2 cellular contexts compared by ENCODE assay signal in the genomic region with DNA sequence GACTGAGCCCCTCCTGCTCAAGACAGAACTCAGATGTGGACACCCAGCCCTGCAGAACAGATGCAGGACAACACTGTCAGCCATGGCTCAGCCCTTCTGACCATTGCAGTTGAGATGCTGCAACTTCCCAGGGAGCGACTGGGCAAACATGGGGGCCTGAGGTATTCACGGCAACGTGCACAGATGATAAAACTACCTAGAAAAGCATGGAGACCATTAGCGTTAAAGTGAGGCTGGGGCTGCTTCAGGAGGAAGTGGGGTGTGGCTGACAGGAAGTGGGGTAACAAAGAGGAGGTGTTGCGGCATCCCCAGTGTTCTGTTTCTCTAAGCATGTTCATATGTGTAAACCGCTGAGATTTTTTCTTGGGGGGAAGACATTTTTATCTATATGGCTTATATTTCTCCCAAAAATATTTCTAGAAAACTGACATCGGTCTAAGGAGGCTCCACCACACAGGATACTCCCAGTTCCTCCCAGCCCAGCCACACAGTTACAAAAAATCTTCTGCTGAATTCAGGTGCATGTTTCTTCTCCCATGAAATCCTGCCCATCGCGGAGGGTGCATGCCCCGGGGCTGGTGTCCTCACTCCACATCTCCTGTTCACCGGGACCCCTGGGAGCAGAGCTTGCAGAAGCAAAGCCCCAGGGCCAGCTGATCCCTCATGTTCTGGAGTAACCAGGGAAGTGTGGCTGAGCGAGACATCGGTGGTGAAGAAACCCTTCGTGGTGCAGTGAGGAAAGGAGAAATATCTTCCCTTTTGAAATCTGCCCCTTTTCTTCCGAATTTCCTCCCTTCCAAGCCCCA.
TF ChIP-seq lines count a peak whose summit lies in the region.

No MANE protein-coding gene starts in this region.

TF ChIP-seq in GM23338, 12 proteins besides CTCF, POLR2A, EP300 and RAD21 (continues in another document):
- no peak for TF ChIP-seq ZNF331 (CRISPR knock-in tag; IDR thresholded peaks at IDR 0.05; ENCODE audit: low read depth)
- no peak for TF ChIP-seq CREB1 (CRISPR knock-in tag; IDR thresholded peaks at IDR 0.05; ENCODE audit: low read depth)
- TF ChIP-seq JUNB (IDR thresholded peaks at IDR 0.05; ENCODE audit: unreplicated experiment): no peak
- no peak for TF ChIP-seq STAT1 (IDR thresholded peaks at IDR 0.05; ENCODE audit: unreplicated experiment)
- TF ChIP-seq, protein P1, sequence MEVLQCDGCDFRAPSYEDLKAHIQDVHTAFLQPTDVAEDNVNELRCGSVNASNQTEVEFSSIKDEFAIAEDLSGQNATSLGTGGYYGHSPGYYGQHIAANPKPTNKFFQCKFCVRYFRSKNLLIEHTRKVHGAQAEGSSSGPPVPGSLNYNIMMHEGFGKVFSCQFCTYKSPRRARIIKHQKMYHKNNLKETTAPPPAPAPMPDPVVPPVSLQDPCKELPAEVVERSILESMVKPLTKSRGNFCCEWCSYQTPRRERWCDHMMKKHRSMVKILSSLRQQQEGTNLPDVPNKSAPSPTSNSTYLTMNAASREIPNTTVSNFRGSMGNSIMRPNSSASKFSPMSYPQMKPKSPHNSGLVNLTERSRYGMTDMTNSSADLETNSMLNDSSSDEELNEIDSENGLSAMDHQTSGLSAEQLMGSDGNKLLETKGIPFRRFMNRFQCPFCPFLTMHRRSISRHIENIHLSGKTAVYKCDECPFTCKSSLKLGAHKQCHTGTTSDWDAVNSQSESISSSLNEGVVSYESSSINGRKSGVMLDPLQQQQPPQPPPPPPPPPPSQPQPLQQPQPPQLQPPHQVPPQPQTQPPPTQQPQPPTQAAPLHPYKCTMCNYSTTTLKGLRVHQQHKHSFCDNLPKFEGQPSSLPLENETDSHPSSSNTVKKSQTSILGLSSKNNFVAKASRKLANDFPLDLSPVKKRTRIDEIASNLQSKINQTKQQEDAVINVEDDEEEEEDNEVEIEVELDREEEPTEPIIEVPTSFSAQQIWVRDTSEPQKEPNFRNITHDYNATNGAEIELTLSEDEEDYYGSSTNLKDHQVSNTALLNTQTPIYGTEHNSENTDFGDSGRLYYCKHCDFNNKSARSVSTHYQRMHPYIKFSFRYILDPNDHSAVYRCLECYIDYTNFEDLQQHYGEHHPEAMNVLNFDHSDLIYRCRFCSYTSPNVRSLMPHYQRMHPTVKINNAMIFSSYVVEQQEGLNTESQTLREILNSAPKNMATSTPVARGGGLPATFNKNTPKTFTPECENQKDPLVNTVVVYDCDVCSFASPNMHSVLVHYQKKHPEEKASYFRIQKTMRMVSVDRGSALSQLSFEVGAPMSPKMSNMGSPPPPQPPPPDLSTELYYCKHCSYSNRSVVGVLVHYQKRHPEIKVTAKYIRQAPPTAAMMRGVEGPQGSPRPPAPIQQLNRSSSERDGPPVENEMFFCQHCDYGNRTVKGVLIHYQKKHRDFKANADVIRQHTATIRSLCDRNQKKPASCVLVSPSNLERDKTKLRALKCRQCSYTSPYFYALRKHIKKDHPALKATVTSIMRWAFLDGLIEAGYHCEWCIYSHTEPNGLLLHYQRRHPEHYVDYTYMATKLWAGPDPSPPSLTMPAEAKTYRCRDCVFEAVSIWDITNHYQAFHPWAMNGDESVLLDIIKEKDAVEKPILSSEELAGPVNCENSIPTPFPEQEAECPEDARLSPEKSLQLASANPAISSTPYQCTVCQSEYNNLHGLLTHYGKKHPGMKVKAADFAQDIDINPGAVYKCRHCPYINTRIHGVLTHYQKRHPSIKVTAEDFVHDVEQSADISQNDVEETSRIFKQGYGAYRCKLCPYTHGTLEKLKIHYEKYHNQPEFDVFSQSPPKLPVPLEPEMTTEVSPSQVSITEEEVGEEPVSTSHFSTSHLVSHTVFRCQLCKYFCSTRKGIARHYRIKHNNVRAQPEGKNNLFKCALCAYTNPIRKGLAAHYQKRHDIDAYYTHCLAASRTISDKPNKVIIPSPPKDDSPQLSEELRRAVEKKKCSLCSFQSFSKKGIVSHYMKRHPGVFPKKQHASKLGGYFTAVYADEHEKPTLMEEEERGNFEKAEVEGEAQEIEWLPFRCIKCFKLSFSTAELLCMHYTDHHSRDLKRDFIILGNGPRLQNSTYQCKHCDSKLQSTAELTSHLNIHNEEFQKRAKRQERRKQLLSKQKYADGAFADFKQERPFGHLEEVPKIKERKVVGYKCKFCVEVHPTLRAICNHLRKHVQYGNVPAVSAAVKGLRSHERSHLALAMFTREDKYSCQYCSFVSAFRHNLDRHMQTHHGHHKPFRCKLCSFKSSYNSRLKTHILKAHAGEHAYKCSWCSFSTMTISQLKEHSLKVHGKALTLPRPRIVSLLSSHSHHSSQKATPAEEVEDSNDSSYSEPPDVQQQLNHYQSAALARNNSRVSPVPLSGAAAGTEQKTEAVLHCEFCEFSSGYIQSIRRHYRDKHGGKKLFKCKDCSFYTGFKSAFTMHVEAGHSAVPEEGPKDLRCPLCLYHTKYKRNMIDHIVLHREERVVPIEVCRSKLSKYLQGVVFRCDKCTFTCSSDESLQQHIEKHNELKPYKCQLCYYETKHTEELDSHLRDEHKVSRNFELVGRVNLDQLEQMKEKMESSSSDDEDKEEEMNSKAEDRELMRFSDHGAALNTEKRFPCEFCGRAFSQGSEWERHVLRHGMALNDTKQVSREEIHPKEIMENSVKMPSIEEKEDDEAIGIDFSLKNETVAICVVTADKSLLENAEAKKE (CRISPR knock-in tag; IDR thresholded peaks at IDR 0.05): no peak
- TF ChIP-seq, protein P2, sequence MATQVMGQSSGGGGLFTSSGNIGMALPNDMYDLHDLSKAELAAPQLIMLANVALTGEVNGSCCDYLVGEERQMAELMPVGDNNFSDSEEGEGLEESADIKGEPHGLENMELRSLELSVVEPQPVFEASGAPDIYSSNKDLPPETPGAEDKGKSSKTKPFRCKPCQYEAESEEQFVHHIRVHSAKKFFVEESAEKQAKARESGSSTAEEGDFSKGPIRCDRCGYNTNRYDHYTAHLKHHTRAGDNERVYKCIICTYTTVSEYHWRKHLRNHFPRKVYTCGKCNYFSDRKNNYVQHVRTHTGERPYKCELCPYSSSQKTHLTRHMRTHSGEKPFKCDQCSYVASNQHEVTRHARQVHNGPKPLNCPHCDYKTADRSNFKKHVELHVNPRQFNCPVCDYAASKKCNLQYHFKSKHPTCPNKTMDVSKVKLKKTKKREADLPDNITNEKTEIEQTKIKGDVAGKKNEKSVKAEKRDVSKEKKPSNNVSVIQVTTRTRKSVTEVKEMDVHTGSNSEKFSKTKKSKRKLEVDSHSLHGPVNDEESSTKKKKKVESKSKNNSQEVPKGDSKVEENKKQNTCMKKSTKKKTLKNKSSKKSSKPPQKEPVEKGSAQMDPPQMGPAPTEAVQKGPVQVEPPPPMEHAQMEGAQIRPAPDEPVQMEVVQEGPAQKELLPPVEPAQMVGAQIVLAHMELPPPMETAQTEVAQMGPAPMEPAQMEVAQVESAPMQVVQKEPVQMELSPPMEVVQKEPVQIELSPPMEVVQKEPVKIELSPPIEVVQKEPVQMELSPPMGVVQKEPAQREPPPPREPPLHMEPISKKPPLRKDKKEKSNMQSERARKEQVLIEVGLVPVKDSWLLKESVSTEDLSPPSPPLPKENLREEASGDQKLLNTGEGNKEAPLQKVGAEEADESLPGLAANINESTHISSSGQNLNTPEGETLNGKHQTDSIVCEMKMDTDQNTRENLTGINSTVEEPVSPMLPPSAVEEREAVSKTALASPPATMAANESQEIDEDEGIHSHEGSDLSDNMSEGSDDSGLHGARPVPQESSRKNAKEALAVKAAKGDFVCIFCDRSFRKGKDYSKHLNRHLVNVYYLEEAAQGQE (IDR thresholded peaks at IDR 0.05; ENCODE audit: unreplicated experiment): no peak
- TF ChIP-seq POLR2AphosphoS5 (IDR thresholded peaks at IDR 0.05; ENCODE audit: low read depth): no peak

TF ChIP-seq in GM12878, 131 proteins besides CTCF, POLR2A, EP300 and RAD21:
- TF ChIP-seq RFX5 (IDR thresholded peaks at IDR 0.05; ENCODE audit: low read depth, low read length) (no peak), CREM (IDR thresholded peaks at IDR 0.05; ENCODE audit: low read depth) (no peak), GABPA (IDR thresholded peaks at IDR 0.05; ENCODE audit: low read depth) (0 out of 2 replicates have a peak, but pooled peaks have one; percentile 19), PAX8 (IDR thresholded peaks at IDR 0.05) (no peak), SPI1 (IDR thresholded peaks at IDR 0.05; ENCODE audit: borderline replicate concordance, insufficient read depth, low read depth, low read length) (peak; percentile 50; the same call in 1 of the 2 replicates)
